ENCODE assay signal across 8 cellular contexts in genomic region chr19:49850487-49851342, GRCh38.
DNase-seq lines count a peak whose midpoint lies in the region; ATAC-seq, FAIRE-seq and TF ChIP-seq lines count a peak whose summit lies in the region.

TSS of gene PTOV1 (plus strand) at chr19:49851159.

- H3K9ac ChIP-seq in mucosa of stomach (ENCODE audit: low read length), result peak within 1 kb of the TSS; percentile 100

- peak; percentile 71 for ATAC-seq in GM21529 (IDR thresholded peaks at IDR 0.05; ENCODE audit: unreplicated experiment)

- TF ChIP-seq POLR2A in erythroblast (IDR thresholded peaks at IDR 0.05; ENCODE audit: low read length), result peak; percentile 88

- no peak for TF ChIP-seq CTCF in D721Med (IDR thresholded peaks at IDR 0.05; ENCODE audit: insufficient read depth, missing control alignments)

- DNase-seq in D721Med (ENCODE audit: insufficient read length, low spot score) (peak; percentile 93), OCI-M2 (lab: John Stamatoyannopoulos, UW; ENCODE audit: unreplicated experiment) (peak; percentile 88), activated T-cell treated with anti-CD3 and anti-CD28 coated beads for 48 hours (ENCODE audit: low read depth) (peak; percentile 90), erythroblast (lab: John Stamatoyannopoulos, UW) (peak; percentile 94 to 96)
- peak; percentile 92 for DNase-seq in stimulated activated CD8-positive, alpha-beta memory T cell treated with anti-CD3 and anti-CD28 coated beads, Interleukin-4, amount 100 ng/mL, for 48 hours

- TF ChIP-seq EP300 in Ishikawa (IDR thresholded peaks at IDR 0.05; ENCODE audit: borderline replicate concordance), result peak; percentile 48; the same call in 1 of the 2 replicates

- no peaks in the 10 kb centered on the region for H3K36me3 ChIP-seq in mucosa of stomach (ENCODE audit: control insufficient read depth, insufficient read depth, low read length)

- peak within 1 kb of the TSS; percentile 95 for H3K4me3 ChIP-seq in mucosa of stomach (ENCODE audit: low read length)

- no peak for TF ChIP-seq RAD21 in Ishikawa (IDR thresholded peaks at IDR 0.05; ENCODE audit: low read depth)

- no peak for FAIRE-seq in D721Med (lab: Jason Lieb, UNC)

- H3K4me1 ChIP-seq in mucosa of stomach (ENCODE audit: control insufficient read depth, insufficient read depth, low read length), result peaks cover 30% of the 10 kb centered on the region

- H3K9me3 ChIP-seq in mucosa of stomach (ENCODE audit: control insufficient read depth, low read length), result no peaks in the 10 kb centered on the region

- H3K27me3 ChIP-seq in mucosa of stomach (ENCODE audit: control insufficient read depth, insufficient read depth, low read length), result no peaks in the 10 kb centered on the region

TF ChIP-seq in Ishikawa, 13 proteins besides CTCF, POLR2A, EP300 and RAD21:
- no peak for TF ChIP-seq REST (IDR thresholded peaks at IDR 0.05; ENCODE audit: low read depth)
- TF ChIP-seq TEAD4 (IDR thresholded peaks at IDR 0.05), result no peak
- TF ChIP-seq CREB1 (IDR thresholded peaks at IDR 0.05; ENCODE audit: low read depth), result peak; percentile 63
- TF ChIP-seq EGR1 (IDR thresholded peaks at IDR 0.05), result no peak
- TF ChIP-seq TAF1 (IDR thresholded peaks at IDR 0.05; ENCODE audit: low read depth), result peak; percentile 74
- no peak; the same call in 1 of the 2 replicates for TF ChIP-seq NFIC (IDR thresholded peaks at IDR 0.05)
- TF ChIP-seq ZBTB7A (IDR thresholded peaks at IDR 0.05; ENCODE audit: low read depth), result peak; percentile 89
- no peak; the same call in 1 of the 2 replicates for TF ChIP-seq YY1 (IDR thresholded peaks at IDR 0.05; ENCODE audit: low read depth)
- TF ChIP-seq FOXM1 (IDR thresholded peaks at IDR 0.05; ENCODE audit: borderline replicate concordance, low read depth), result no peak
- no peak; the same call in 1 of the 2 replicates for TF ChIP-seq TCF12 (IDR thresholded peaks at IDR 0.05; ENCODE audit: low read depth)
- no peak for TF ChIP-seq CEBPB (IDR thresholded peaks at IDR 0.05)
- TF ChIP-seq USF1 (IDR thresholded peaks at IDR 0.05), result 0 out of 2 replicates have a peak, but pooled peaks have one; percentile 3
- TF ChIP-seq MAX (IDR thresholded peaks at IDR 0.05), result peak; percentile 54; the same call in 1 of the 2 replicates

Comparison
In these comparisons a context has a peak if more than half of its experiments do, and no peak if none do; other contexts are left out.
1. Peak in every context shown above with its lines: DNase-seq, ATAC-seq and H3K4me3 ChIP-seq.